Comparison of ENCODE assay signal across 7 cellular contexts in genomic region chr7:156764016-156764669, GRCh38.
A peak's percentile ranks its signal among the peaks of the same experiment; 100 is the strongest.
DNase-seq lines count a peak whose midpoint lies in the region; ATAC-seq, FAIRE-seq and TF ChIP-seq lines count a peak whose summit lies in the region.

No MANE protein-coding gene starts in this region.

- no peak overlapping the region for H4K5ac ChIP-seq in H9 (ENCODE audit: insufficient read length, low read depth, low read length)

- H3K4me1 ChIP-seq in H9 (ENCODE audit: insufficient read depth, low read length) = no peaks in the 10 kb centered on the region
- H3K4me1 ChIP-seq in keratinocyte (ENCODE audit: control insufficient read depth, extremely low read depth, insufficient read depth, low read length) = peaks cover 1% of the 10 kb centered on the region
- H3K4me1 ChIP-seq in thoracic aorta (ENCODE audit: control insufficient read depth in 1 of 2, low read depth in 2 of 2) = no peaks in the 10 kb centered on the region

- no peaks in the 10 kb centered on the region for H3K27me3 Mint-ChIP-seq in H9 (ENCODE audit: low read depth)
- no peaks in the 10 kb centered on the region for H3K27me3 Mint-ChIP-seq in CD4-positive, alpha-beta T cell

- H3K18ac ChIP-seq in H9 (ENCODE audit: insufficient read length, low read depth, low read length) = no peak overlapping the region

- H3K79me2 ChIP-seq in H9 (ENCODE audit: insufficient read depth, low read length) = no peaks in the 10 kb centered on the region; the same call in 1 of the 2 replicates
- no peaks in the 10 kb centered on the region for H3K79me2 ChIP-seq in keratinocyte (ENCODE audit: control insufficient read depth, insufficient read depth, low read length)

- POLR2A ChIA-PET in CD4-positive, alpha-beta T cell (lab: Charles Lee) = no interaction called here

- H2AFZ ChIP-seq in H9 (ENCODE audit: low read length) (no peak overlapping the region), keratinocyte (ENCODE audit: control insufficient read depth, low read length) (no peak overlapping the region)

- H3K36me3 Mint-ChIP-seq in H9 (ENCODE audit: insufficient read depth in 1 of 3, low read depth in 3 of 3) = peaks cover 22 to 27% (median 23%) of the 10 kb centered on the region in 3 experiments; a peak in 6 of 7 replicates
- H3K36me3 Mint-ChIP-seq in CD4-positive, alpha-beta T cell (ENCODE audit: low read depth) = peaks cover 62% of the 10 kb centered on the region

- peaks cover 3 to 4% of the 10 kb centered on the region in 2 experiments for H3K4me1 Mint-ChIP-seq in H9
- no peaks in the 10 kb centered on the region for H3K4me1 Mint-ChIP-seq in CD4-positive, alpha-beta T cell (ENCODE audit: low read depth)

- no peak overlapping the region for H3K4me3 ChIP-seq in keratinocyte (ENCODE audit: control insufficient read depth in 2 of 3, extremely low read depth in 1 of 3, insufficient read depth in 2 of 3, low read depth in 1 of 3, low read length in 3 of 3)
- no peak overlapping the region for H3K4me3 ChIP-seq in thoracic aorta

- H3K27ac ChIP-seq in H9 (ENCODE audit: insufficient read length, low read depth, low read length) = no peak overlapping the region
- no peak overlapping the region for H3K27ac ChIP-seq in keratinocyte (ENCODE audit: control insufficient read depth, insufficient read depth, low read length)
- no peak overlapping the region for H3K27ac ChIP-seq in thoracic aorta
- no peak overlapping the region for H3K27ac ChIP-seq in CD4-positive, alpha-beta T cell (ENCODE audit: low read depth, low read length)

- H4K91ac ChIP-seq in H9 (ENCODE audit: insufficient read length, low read depth, low read length) = no peak overlapping the region

- H2AK5ac ChIP-seq in H9 (ENCODE audit: insufficient read length, low read length) = no peak overlapping the region

- H3K9ac ChIP-seq in H9 (ENCODE audit: extremely low read depth, insufficient read length, low read length) = no peak overlapping the region
- no peak overlapping the region for H3K9ac ChIP-seq in keratinocyte (ENCODE audit: control insufficient read depth, extremely low read depth, insufficient read depth, low read length)

- DNase-seq in H9 (peak; percentile 43), NCI-H2196 treated with DMSO at 0.1 percent for 48 hours (lab: John Stamatoyannopoulos, UW; ENCODE audit: unreplicated experiment) (peak; percentile 19), brain pericyte (ENCODE audit: low read depth, low spot score) (peak; percentile 21), keratinocyte (ENCODE audit: low read depth, low spot score) (no peak), thoracic aorta (ENCODE audit: low spot score) (no peak)
- no peak for DNase-seq in CD4-positive, alpha-beta T cell

- no peaks in the 10 kb centered on the region for H3K79me1 ChIP-seq in H9 (ENCODE audit: insufficient read depth, low read depth, low read length, poor library complexity, severe bottlenecking)

- H2BK120ac ChIP-seq in H9 (ENCODE audit: low read depth, low read length, poor library complexity, severe bottlenecking) = no peak overlapping the region

- no peak overlapping the region for H3K23ac ChIP-seq in H9 (ENCODE audit: insufficient read length, low read depth, low read length)

- ATAC-seq in thoracic aorta (ENCODE audit: insufficient number of reproducible peaks, low FRiP score, low read depth) = no peak
- ATAC-seq in GM19328 (IDR thresholded peaks at IDR 0.05; ENCODE audit: unreplicated experiment) = no peak
- no peak for ATAC-seq in CD4-positive, alpha-beta T cell (ENCODE audit: poor library complexity)

- FAIRE-seq in keratinocyte (lab: Jason Lieb, UNC) = peak; percentile 13

- no peak overlapping the region for H3K14ac ChIP-seq in H9 (ENCODE audit: insufficient read depth, low read length)

- peaks cover 0 to 5% of the 10 kb centered on the region in 2 experiments for H3K36me3 ChIP-seq in keratinocyte (ENCODE audit: control insufficient read depth in 2 of 2, extremely low read depth in 1 of 2, insufficient read depth in 2 of 2, low read length in 2 of 2)
- peaks cover 8% of the 10 kb centered on the region for H3K36me3 ChIP-seq in thoracic aorta

- no peaks in the 10 kb centered on the region for H3K23me2 ChIP-seq in H9 (ENCODE audit: insufficient read length, low read depth, low read length, poor library complexity, severe bottlenecking)

- dilution Hi-C loops in keratinocyte (cut with MboI; ENCODE audit: extremely low pct_ligation_motif_present, low sequenced_read_pairs) = no loop called here

- WGBS in H9 (ENCODE audit: extremely low coverage, insufficient read length, low lambda C conversion rate) = no CpG with 5 or more reads among the region's 8 CpGs

- H4K20me1 ChIP-seq in H9 (ENCODE audit: control insufficient read depth, insufficient read depth, insufficient read length) (no peaks in the 10 kb centered on the region), keratinocyte (ENCODE audit: control insufficient read depth, extremely low read depth, insufficient read depth, low read length) (no peaks in the 10 kb centered on the region)

- intact Hi-C loops in CD4-positive, alpha-beta T cell (cut with DNase I, micrococcal nuclease) = no loop called here

- H3K4ac ChIP-seq in H9 (ENCODE audit: low read depth, low read length) = no peak overlapping the region

- no peaks in the 10 kb centered on the region for H3K9me1 ChIP-seq in keratinocyte (ENCODE audit: control insufficient read depth, extremely low read depth, insufficient read depth, low read length)

- H3K4me2 ChIP-seq in H9 (ENCODE audit: insufficient read depth, insufficient read length, low read length) (no peak overlapping the region), keratinocyte (ENCODE audit: control insufficient read depth, extremely low read depth, insufficient read depth, low read depth, low read length) (no peak overlapping the region)

- no peak overlapping the region for H3K56ac ChIP-seq in H9 (ENCODE audit: insufficient read length, low read depth, low read length)

- H2BK12ac ChIP-seq in H9 (ENCODE audit: insufficient read length, low read depth, low read length) = no peak overlapping the region

- H3K4me3 Mint-ChIP-seq in H9 = no peak overlapping the region
- no peak overlapping the region for H3K4me3 Mint-ChIP-seq in CD4-positive, alpha-beta T cell

- no peak overlapping the region for H3K27ac Mint-ChIP-seq in H9
- no peak overlapping the region for H3K27ac Mint-ChIP-seq in CD4-positive, alpha-beta T cell

- no peak overlapping the region for H2BK20ac ChIP-seq in H9 (ENCODE audit: low read depth, low read length, poor library complexity, severe bottlenecking)

- H3K27me3 ChIP-seq in H9 (ENCODE audit: insufficient read depth, low read length) (no peaks in the 10 kb centered on the region), keratinocyte (ENCODE audit: control insufficient read depth, extremely low read depth, insufficient read depth, low read length) (no peaks in the 10 kb centered on the region), thoracic aorta (replicated peaks; ENCODE audit: insufficient read depth) (no peaks in the 10 kb centered on the region)
- H3K27me3 ChIP-seq in CD4-positive, alpha-beta T cell (ENCODE audit: control insufficient read depth, insufficient read depth, low read length) = no peaks in the 10 kb centered on the region

- no peak overlapping the region for H4K8ac ChIP-seq in H9 (replicated peaks; ENCODE audit: insufficient read length, low read depth, low read length)

- no peak overlapping the region for H3T11ph ChIP-seq in H9 (ENCODE audit: low read length)

- H3K9me3 ChIP-seq in H9 (ENCODE audit: control insufficient read depth, low read depth, low read length) = no peaks in the 10 kb centered on the region
- H3K9me3 ChIP-seq in keratinocyte (ENCODE audit: control insufficient read depth, low read depth, low read length) = peaks cover 3% of the 10 kb centered on the region
- H3K9me3 ChIP-seq in thoracic aorta = no peaks in the 10 kb centered on the region
- no peaks in the 10 kb centered on the region for H3K9me3 ChIP-seq in CD4-positive, alpha-beta T cell (ENCODE audit: control insufficient read depth, low read length)

- TF ChIP-seq CTCF in H9 (conservative IDR thresholded peaks at IDR 0.05) (peak; percentile 75), keratinocyte (optimal IDR thresholded peaks at IDR 0.05 in 1 of 3, IDR thresholded peaks at IDR 0.05 in 1 of 3, conservative IDR thresholded peaks at IDR 0.05 in 1 of 3; ENCODE audit: extremely low read depth in 1 of 3, insufficient read depth in 2 of 3, low read length in 3 of 3) (peak; percentile 63 to 73 (median 67)), thoracic aorta (IDR thresholded peaks at IDR 0.05) (peak; percentile 27)
- no peak for TF ChIP-seq CTCF in CD4-positive, alpha-beta T cell (IDR thresholded peaks at IDR 0.05)

- CTCF ChIA-PET in CD4-positive, alpha-beta T cell (lab: Charles Lee) = no interaction called here

- no peak overlapping the region for H2BK15ac ChIP-seq in H9 (ENCODE audit: low read depth, low read length)

- no peak overlapping the region for H2BK5ac ChIP-seq in H9 (ENCODE audit: insufficient read length, low read length)

- H3K9me3 Mint-ChIP-seq in H9 = peaks cover 3 to 5% of the 10 kb centered on the region in 2 experiments; a peak in 2 of 5 replicates
- peaks cover 4% of the 10 kb centered on the region for H3K9me3 Mint-ChIP-seq in CD4-positive, alpha-beta T cell

Comparison
In these comparisons a context has a peak if more than half of its experiments do, and no peak if none do; other contexts are left out.
1. DNase-seq: peak in H9 (single experiment), NCI-H2196 treated with DMSO at 0.1 percent for 48 hours (single experiment) and brain pericyte (single experiment); none in keratinocyte (single experiment), thoracic aorta (single experiment) and CD4-positive, alpha-beta T cell (0 of 10).